ENCODE assay signal across 1 cellular context in the genomic region with DNA sequence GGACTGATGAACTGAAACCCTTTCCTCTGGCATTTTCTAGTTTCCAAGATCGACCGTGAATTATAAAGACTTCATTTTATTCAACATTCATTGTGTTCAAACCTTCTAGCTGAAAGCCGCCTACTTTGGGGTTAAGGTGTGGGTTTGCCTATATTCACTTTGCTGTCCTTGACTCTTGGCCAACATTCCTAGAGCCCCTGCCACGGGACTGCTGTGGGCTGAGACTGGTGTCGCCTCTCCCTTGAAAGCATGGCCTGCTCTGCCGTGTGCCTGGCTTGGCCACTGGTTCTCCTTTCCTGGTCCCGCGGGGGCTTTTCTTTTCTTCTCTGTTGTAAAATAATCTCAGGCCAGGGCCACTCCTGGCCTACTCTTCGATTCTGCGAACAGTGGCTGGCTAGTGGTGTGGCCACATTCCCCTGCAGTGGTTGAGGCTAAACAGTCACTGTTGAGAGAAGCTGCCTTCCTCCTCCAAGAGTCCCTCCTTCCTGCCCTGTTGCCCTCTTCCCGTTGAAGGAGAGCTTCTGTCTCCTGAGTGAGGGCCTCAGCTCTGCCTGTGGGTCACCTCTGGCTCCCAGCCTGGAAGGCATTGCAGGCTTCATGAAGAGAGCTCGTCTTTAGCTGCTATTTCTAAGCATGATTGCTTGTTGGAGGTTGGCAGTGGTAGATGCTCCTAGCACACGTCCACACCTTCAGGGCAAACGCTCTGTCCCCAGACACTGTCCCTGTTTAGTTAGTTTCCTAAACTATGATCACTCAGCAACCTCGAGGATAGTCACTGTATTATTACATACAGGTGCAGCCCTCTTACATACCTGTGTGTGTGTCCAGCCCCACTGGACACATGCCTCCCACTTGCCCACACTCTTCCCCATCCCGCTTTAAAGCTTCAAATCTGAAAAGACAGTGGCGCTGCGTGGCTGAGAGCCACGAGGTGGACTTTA.
TF ChIP-seq lines count a peak whose summit lies in the region.

No MANE protein-coding gene starts in this region.

TF ChIP-seq in WTC11, 78 proteins besides CTCF, POLR2A, EP300 and RAD21 (continued from another document):
- TF ChIP-seq, protein P1, sequence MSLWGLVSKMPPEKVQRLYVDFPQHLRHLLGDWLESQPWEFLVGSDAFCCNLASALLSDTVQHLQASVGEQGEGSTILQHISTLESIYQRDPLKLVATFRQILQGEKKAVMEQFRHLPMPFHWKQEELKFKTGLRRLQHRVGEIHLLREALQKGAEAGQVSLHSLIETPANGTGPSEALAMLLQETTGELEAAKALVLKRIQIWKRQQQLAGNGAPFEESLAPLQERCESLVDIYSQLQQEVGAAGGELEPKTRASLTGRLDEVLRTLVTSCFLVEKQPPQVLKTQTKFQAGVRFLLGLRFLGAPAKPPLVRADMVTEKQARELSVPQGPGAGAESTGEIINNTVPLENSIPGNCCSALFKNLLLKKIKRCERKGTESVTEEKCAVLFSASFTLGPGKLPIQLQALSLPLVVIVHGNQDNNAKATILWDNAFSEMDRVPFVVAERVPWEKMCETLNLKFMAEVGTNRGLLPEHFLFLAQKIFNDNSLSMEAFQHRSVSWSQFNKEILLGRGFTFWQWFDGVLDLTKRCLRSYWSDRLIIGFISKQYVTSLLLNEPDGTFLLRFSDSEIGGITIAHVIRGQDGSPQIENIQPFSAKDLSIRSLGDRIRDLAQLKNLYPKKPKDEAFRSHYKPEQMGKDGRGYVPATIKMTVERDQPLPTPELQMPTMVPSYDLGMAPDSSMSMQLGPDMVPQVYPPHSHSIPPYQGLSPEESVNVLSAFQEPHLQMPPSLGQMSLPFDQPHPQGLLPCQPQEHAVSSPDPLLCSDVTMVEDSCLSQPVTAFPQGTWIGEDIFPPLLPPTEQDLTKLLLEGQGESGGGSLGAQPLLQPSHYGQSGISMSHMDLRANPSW (CRISPR knock-in tag; conservative IDR thresholded peaks at IDR 0.05; ENCODE audit: low read depth), result no peak
- TF ChIP-seq SMAD4 (CRISPR knock-in tag; IDR thresholded peaks at IDR 0.05) (no peak), FOXP1 (CRISPR knock-in tag; IDR thresholded peaks at IDR 0.05; ENCODE audit: borderline replicate concordance) (no peak), CBFB (CRISPR knock-in tag; IDR thresholded peaks at IDR 0.05; ENCODE audit: low read depth) (no peak), JUN (CRISPR knock-in tag; IDR thresholded peaks at IDR 0.05) (no peak), ZNF396 (CRISPR knock-in tag; IDR thresholded peaks at IDR 0.05; ENCODE audit: borderline replicate concordance) (no peak), MXD4 (CRISPR knock-in tag; IDR thresholded peaks at IDR 0.05; ENCODE audit: borderline replicate concordance) (no peak), ZNF232 (CRISPR knock-in tag; IDR thresholded peaks at IDR 0.05) (no peak), GABPB1 (CRISPR knock-in tag; IDR thresholded peaks at IDR 0.05) (no peak), ZNF317 (CRISPR knock-in tag; IDR thresholded peaks at IDR 0.05; ENCODE audit: borderline replicate concordance, low read depth) (no peak), ETV6 (CRISPR knock-in tag; IDR thresholded peaks at IDR 0.05) (no peak)
- TF ChIP-seq, protein P2, sequence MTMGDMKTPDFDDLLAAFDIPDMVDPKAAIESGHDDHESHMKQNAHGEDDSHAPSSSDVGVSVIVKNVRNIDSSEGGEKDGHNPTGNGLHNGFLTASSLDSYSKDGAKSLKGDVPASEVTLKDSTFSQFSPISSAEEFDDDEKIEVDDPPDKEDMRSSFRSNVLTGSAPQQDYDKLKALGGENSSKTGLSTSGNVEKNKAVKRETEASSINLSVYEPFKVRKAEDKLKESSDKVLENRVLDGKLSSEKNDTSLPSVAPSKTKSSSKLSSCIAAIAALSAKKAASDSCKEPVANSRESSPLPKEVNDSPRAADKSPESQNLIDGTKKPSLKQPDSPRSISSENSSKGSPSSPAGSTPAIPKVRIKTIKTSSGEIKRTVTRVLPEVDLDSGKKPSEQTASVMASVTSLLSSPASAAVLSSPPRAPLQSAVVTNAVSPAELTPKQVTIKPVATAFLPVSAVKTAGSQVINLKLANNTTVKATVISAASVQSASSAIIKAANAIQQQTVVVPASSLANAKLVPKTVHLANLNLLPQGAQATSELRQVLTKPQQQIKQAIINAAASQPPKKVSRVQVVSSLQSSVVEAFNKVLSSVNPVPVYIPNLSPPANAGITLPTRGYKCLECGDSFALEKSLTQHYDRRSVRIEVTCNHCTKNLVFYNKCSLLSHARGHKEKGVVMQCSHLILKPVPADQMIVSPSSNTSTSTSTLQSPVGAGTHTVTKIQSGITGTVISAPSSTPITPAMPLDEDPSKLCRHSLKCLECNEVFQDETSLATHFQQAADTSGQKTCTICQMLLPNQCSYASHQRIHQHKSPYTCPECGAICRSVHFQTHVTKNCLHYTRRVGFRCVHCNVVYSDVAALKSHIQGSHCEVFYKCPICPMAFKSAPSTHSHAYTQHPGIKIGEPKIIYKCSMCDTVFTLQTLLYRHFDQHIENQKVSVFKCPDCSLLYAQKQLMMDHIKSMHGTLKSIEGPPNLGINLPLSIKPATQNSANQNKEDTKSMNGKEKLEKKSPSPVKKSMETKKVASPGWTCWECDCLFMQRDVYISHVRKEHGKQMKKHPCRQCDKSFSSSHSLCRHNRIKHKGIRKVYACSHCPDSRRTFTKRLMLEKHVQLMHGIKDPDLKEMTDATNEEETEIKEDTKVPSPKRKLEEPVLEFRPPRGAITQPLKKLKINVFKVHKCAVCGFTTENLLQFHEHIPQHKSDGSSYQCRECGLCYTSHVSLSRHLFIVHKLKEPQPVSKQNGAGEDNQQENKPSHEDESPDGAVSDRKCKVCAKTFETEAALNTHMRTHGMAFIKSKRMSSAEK (CRISPR knock-in tag; IDR thresholded peaks at IDR 0.05; ENCODE audit: borderline replicate concordance), result no peak
- TF ChIP-seq, protein P3, sequence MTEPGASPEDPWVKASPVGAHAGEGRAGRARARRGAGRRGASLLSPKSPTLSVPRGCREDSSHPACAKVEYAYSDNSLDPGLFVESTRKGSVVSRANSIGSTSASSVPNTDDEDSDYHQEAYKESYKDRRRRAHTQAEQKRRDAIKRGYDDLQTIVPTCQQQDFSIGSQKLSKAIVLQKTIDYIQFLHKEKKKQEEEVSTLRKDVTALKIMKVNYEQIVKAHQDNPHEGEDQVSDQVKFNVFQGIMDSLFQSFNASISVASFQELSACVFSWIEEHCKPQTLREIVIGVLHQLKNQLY (CRISPR knock-in tag; IDR thresholded peaks at IDR 0.05), result no peak
- TF ChIP-seq, protein P4, sequence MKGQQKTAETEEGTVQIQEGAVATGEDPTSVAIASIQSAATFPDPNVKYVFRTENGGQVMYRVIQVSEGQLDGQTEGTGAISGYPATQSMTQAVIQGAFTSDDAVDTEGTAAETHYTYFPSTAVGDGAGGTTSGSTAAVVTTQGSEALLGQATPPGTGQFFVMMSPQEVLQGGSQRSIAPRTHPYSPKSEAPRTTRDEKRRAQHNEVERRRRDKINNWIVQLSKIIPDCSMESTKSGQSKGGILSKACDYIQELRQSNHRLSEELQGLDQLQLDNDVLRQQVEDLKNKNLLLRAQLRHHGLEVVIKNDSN (CRISPR knock-in tag; IDR thresholded peaks at IDR 0.05), result no peak
- TF ChIP-seq, protein P5, sequence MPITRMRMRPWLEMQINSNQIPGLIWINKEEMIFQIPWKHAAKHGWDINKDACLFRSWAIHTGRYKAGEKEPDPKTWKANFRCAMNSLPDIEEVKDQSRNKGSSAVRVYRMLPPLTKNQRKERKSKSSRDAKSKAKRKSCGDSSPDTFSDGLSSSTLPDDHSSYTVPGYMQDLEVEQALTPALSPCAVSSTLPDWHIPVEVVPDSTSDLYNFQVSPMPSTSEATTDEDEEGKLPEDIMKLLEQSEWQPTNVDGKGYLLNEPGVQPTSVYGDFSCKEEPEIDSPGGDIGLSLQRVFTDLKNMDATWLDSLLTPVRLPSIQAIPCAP (CRISPR knock-in tag; IDR thresholded peaks at IDR 0.05), result no peak
